8 cellular contexts compared by ENCODE assay signal in genomic region chr6:36597775-36598174, GRCh38.
DNase-seq lines count a peak whose midpoint lies in the region; ATAC-seq and TF ChIP-seq lines count a peak whose summit lies in the region.

No MANE protein-coding gene starts in this region.

- no peaks in the 10 kb centered on the region for H3K9me3 ChIP-seq in BLaER1

- H3K4me1 Mint-ChIP-seq in effector memory CD8-positive, alpha-beta T cell (ENCODE audit: low read depth in 2 of 2), result peaks cover 35 to 63% of the 10 kb centered on the region in 2 donors
- H3K4me1 Mint-ChIP-seq in nephron progenitor cell, result peaks cover 59% of the 10 kb centered on the region

- H3K4me3 Mint-ChIP-seq in effector memory CD8-positive, alpha-beta T cell, result peak overlapping the region; percentile 87 to 92
- peak overlapping the region; percentile 99 for H3K4me3 Mint-ChIP-seq in nephron progenitor cell

- H3K36me3 ChIP-seq in BLaER1, result peaks cover 73% of the 10 kb centered on the region

- peak overlapping the region; percentile 99 for H3K27ac ChIP-seq in BLaER1

- H3K27me3 ChIP-seq in BLaER1, result no peaks in the 10 kb centered on the region

- peaks cover 84% of the 10 kb centered on the region for H4K20me1 ChIP-seq in BLaER1

- H3K9me3 Mint-ChIP-seq in effector memory CD8-positive, alpha-beta T cell, result no peaks in the 10 kb centered on the region
- peaks cover 5% of the 10 kb centered on the region for H3K9me3 Mint-ChIP-seq in nephron progenitor cell

- H3K36me3 Mint-ChIP-seq in effector memory CD8-positive, alpha-beta T cell (ENCODE audit: insufficient read depth), result peaks cover 95% of the 10 kb centered on the region
- H3K36me3 Mint-ChIP-seq in nephron progenitor cell (ENCODE audit: low read depth), result peaks cover 86% of the 10 kb centered on the region

- peaks cover 61% of the 10 kb centered on the region for H3K4me1 ChIP-seq in BLaER1

- H3K4me3 ChIP-seq in BLaER1 (peak overlapping the region; percentile 82), NB4 (ENCODE audit: low read depth, low read length) (peak overlapping the region; percentile 100)

- peak overlapping the region; percentile 100 for H3K9ac ChIP-seq in BLaER1

- H3K27ac Mint-ChIP-seq in effector memory CD8-positive, alpha-beta T cell, result peak overlapping the region; percentile 93 to 98
- H3K27ac Mint-ChIP-seq in nephron progenitor cell, result peak overlapping the region; percentile 97

- DNase-seq in NB4 (ENCODE audit: low read depth) (no peak), nephron progenitor cell (no peak), pons (ENCODE audit: low spot score) (no peak), NCI-H128 (lab: John Stamatoyannopoulos, UW; ENCODE audit: unreplicated experiment) (no peak), GM19238 (ENCODE audit: insufficient read length, low spot score) (no peak)
- DNase-seq in effector memory CD8-positive, alpha-beta T cell, result no peak

- no peak for TF ChIP-seq POLR2A in NB4 (IDR thresholded peaks at IDR 0.05; ENCODE audit: extremely low read depth, insufficient read length)

- ATAC-seq in effector memory CD8-positive, alpha-beta T cell (replicated peaks), result no peak
- no peak for ATAC-seq in HG02938 (IDR thresholded peaks at IDR 0.05; ENCODE audit: unreplicated experiment)

- TF ChIP-seq CTCF in NB4 (IDR thresholded peaks at IDR 0.05; ENCODE audit: low read depth, low read length) (no peak), nephron progenitor cell (IDR thresholded peaks at IDR 0.05) (no peak)

- H3K27me3 Mint-ChIP-seq in effector memory CD8-positive, alpha-beta T cell, result no peaks in the 10 kb centered on the region
- peaks cover 9% of the 10 kb centered on the region for H3K27me3 Mint-ChIP-seq in nephron progenitor cell (ENCODE audit: low read depth, poor library complexity)

- peak overlapping the region; percentile 82 for H3K4me2 ChIP-seq in BLaER1
